In genomic region chr12:45168976-45169375, GRCh38 we compare ENCODE assay signal across 16 cellular contexts.
"Had no signal": no experiment of that assay in that cellular context is flagged by ENCODE, and none has a peak within 500 bp of the region (broad histone marks: within the 10 kb centered on the region; RNA-seq: fewer than 3 reads in every experiment).

No MANE protein-coding gene starts in this region.

- H3K9me3 ChIP-seq: heart left ventricle, right atrium auricular region, sigmoid colon, suprapubic skin, thyroid gland had no signal

- H3K27me3 Mint-ChIP-seq: type B pancreatic cell had no signal

- DNase-seq: effector memory CD4-positive, alpha-beta T cell; heart left ventricle; hippocampal formation; mesendoderm; naive thymus-derived CD8-positive, alpha-beta T cell; posterior cingulate gyrus; sigmoid colon; stimulated activated CD4-positive, alpha-beta T cell treated with anti-CD3 and anti-CD28 coated beads, Interleukin-2, amount 100 ng/mL, for 48 hours; stimulated activated naive CD8-positive, alpha-beta T cell treated with anti-CD3 and anti-CD28 coated beads, Interleukin-15, Interleukin-2, amounts not matched to agents 100 U/mL and 50 U/mL, for 24 hours; thyroid gland had no signal

- H3K27ac ChIP-seq: heart left ventricle, right atrium auricular region, sigmoid colon, suprapubic skin, thyroid gland had no signal

- H3K4me1 ChIP-seq: sigmoid colon, thyroid gland had no signal

- H3K9me3 Mint-ChIP-seq: type B pancreatic cell had no signal

- H3K4me1 Mint-ChIP-seq: neural crest cell had no signal

- H3K4me3 Mint-ChIP-seq: naive thymus-derived CD8-positive, alpha-beta T cell; neural crest cell; type B pancreatic cell had no signal

- H3K4me3 ChIP-seq: heart left ventricle, right atrium auricular region, sigmoid colon, smooth muscle cell, suprapubic skin, thyroid gland had no signal

- H3K36me3 Mint-ChIP-seq: type B pancreatic cell had no signal

- H3K36me3 ChIP-seq: heart left ventricle, right atrium auricular region, sigmoid colon, suprapubic skin, thyroid gland had no signal

- ATAC-seq: esophagus mucosa; heart left ventricle; naive thymus-derived CD8-positive, alpha-beta T cell; stimulated activated naive CD8-positive, alpha-beta T cell treated with anti-CD3 and anti-CD28 coated beads, Interleukin-15, Interleukin-2, amounts not matched to agents 100 U/mL and 50 U/mL, for 24 hours had no signal

- H3K27ac Mint-ChIP-seq: naive thymus-derived CD8-positive, alpha-beta T cell; type B pancreatic cell had no signal

- H3K27me3 ChIP-seq: heart left ventricle, right atrium auricular region, sigmoid colon, suprapubic skin, thyroid gland had no signal

- H3K4me2 ChIP-seq: smooth muscle cell had no signal
